Comparison of ENCODE assay signal across 19 cellular contexts in the genomic region with DNA sequence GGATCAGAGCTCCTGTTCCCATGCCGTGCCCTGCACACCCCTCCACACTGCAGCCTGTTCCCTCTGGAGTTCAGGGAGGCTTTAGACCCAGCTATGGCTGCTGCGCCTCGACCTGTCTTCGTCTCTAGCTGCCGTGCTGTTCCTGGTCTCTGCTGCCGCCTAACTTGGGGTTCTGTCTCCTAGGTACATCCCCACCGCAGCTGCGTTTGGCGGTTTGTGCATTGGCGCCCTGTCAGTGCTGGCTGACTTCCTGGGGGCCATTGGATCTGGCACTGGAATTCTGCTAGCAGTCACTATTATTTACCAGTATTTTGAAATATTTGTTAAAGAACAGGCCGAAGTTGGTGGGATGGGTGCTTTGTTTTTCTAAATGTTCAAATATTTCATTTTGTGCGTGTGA.
"Had no signal": no experiment of that assay in that cellular context is flagged by ENCODE, and none has a peak within 500 bp of the region (broad histone marks: within the 10 kb centered on the region; RNA-seq: fewer than 3 reads in every experiment).

No MANE protein-coding gene starts in this region.

- H3K27me3 Mint-ChIP-seq: activated B cell treated with CpG ODN at 0.5 μM for 24 hours; activated CD4-positive, alpha-beta T cell treated with anti-CD3 and anti-CD28 coated beads, Interleukin-2, amount 10 ng/mL, durations not matched to agents 7 days and 5 days; activated naive CD8-positive, alpha-beta T cell; naive thymus-derived CD4-positive, alpha-beta T cell had no signal

- H3K27ac Mint-ChIP-seq: activated B cell treated with CpG ODN at 0.5 μM for 24 hours; activated CD4-positive, alpha-beta T cell treated with anti-CD3 and anti-CD28 coated beads, Interleukin-2, amount 10 ng/mL, durations not matched to agents 7 days and 5 days; activated naive CD8-positive, alpha-beta T cell had no signal

- H3K9me3 ChIP-seq: breast epithelium, gastroesophageal sphincter, heart right ventricle, mucosa of descending colon, SJCRH30, testis, upper lobe of right lung had no signal

- H3K4me3 Mint-ChIP-seq: activated B cell treated with CpG ODN at 0.5 μM for 24 hours; activated CD4-positive, alpha-beta T cell treated with anti-CD3 and anti-CD28 coated beads, Interleukin-2, amount 10 ng/mL, durations not matched to agents 7 days and 5 days; activated naive CD8-positive, alpha-beta T cell; naive thymus-derived CD4-positive, alpha-beta T cell had no signal

- H3K36me3 ChIP-seq: breast epithelium had no signal

- DNase-seq: activated B cell treated with CpG ODN at 0.5 μM for 24 hours; activated CD4-positive, alpha-beta T cell treated with anti-CD3 and anti-CD28 coated beads, Interleukin-2, amount 10 ng/mL, durations not matched to agents 7 days and 5 days; activated T-cell treated with anti-CD3 and anti-CD28 coated beads for 4 hours; anterior cingulate cortex; heart right ventricle; left colon; mammary epithelial cell; mucosa of descending colon; naive thymus-derived CD4-positive, alpha-beta T cell; retina; SJCRH30; stimulated activated CD4-positive, alpha-beta T cell treated with anti-CD3 and anti-CD28 coated beads, Interleukin-2, amount 100 ng/mL, for 48 hours; stimulated activated naive CD4-positive, alpha-beta T cell treated with Interleukin-2 at 50 U/mL for 16 hours; T-helper 2 cell; testis; upper lobe of right lung had no signal

- H3K27ac ChIP-seq: breast epithelium, gastroesophageal sphincter, heart right ventricle, SJCRH30, testis, upper lobe of right lung had no signal

- H3K9me3 Mint-ChIP-seq: activated B cell treated with CpG ODN at 0.5 μM for 24 hours; activated CD4-positive, alpha-beta T cell treated with anti-CD3 and anti-CD28 coated beads, Interleukin-2, amount 10 ng/mL, durations not matched to agents 7 days and 5 days; naive thymus-derived CD4-positive, alpha-beta T cell had no signal

- H3K27me3 ChIP-seq: breast epithelium, gastroesophageal sphincter, SJCRH30, testis, upper lobe of right lung had no signal

- H3K4me3 ChIP-seq: breast epithelium, gastroesophageal sphincter, heart right ventricle, mucosa of descending colon, SJCRH30, testis, upper lobe of right lung had no signal

- H3K4me1 ChIP-seq: breast epithelium, heart right ventricle, SJCRH30, testis, upper lobe of right lung had no signal

- H3K4me1 Mint-ChIP-seq: activated B cell treated with CpG ODN at 0.5 μM for 24 hours; activated CD4-positive, alpha-beta T cell treated with anti-CD3 and anti-CD28 coated beads, Interleukin-2, amount 10 ng/mL, durations not matched to agents 7 days and 5 days; naive thymus-derived CD4-positive, alpha-beta T cell had no signal

- ATAC-seq: gastroesophageal sphincter; left colon; mucosa of descending colon; naive thymus-derived CD4-positive, alpha-beta T cell; upper lobe of right lung had no signal
